Comparison of ENCODE assay signal across 23 cellular contexts in genomic region chr11:6833329-6833728, GRCh38. TPM values are rescaled to one million over a fixed set of nuclear protein-coding genes. Genes with fewer than 3 reads are reported as not detected.
A peak's percentile ranks its signal among the peaks of the same experiment; 100 is the strongest.
DNase-seq lines count a peak whose midpoint lies in the region; ATAC-seq, FAIRE-seq and TF ChIP-seq lines count a peak whose summit lies in the region.
"Had no signal": no experiment of that assay in that cellular context is flagged by ENCODE, and none has a peak within 500 bp of the region (broad histone marks: within the 10 kb centered on the region; RNA-seq: fewer than 3 reads in every experiment).

No MANE protein-coding gene starts in this region.

- ATAC-seq in memory B cell (ENCODE audit: low read depth) = no peak
- no peak for ATAC-seq in GM21576 (IDR thresholded peaks at IDR 0.05; ENCODE audit: unreplicated experiment)

- H3K4me1 ChIP-seq in prostate gland (replicated peaks) = no peaks in the 10 kb centered on the region
- H3K4me1 ChIP-seq: Caco-2 had no signal

- peak overlapping the region; percentile 31 for H3K27ac Mint-ChIP-seq in memory B cell
- H3K27ac Mint-ChIP-seq: CD4-positive, alpha-beta T cell had no signal

- no peak overlapping the region for H3K4me3 Mint-ChIP-seq in memory B cell
- H3K4me3 Mint-ChIP-seq: CD4-positive, alpha-beta T cell had no signal

- H3K27me3 Mint-ChIP-seq in memory B cell = no peaks in the 10 kb centered on the region
- H3K27me3 Mint-ChIP-seq: CD4-positive, alpha-beta T cell; IgD-negative memory B cell had no signal

- no peaks in the 10 kb centered on the region for H3K36me3 ChIP-seq in prostate gland

- no peaks in the 10 kb centered on the region for H3K36me3 Mint-ChIP-seq in memory B cell
- H3K36me3 Mint-ChIP-seq: IgD-negative memory B cell had no signal

- no peak overlapping the region for H3K27ac ChIP-seq in prostate gland
- H3K27ac ChIP-seq: C4-2B, GM23248, HL-60 had no signal

- peaks cover 8% of the 10 kb centered on the region for H3K4me1 Mint-ChIP-seq in memory B cell

- H3K9me3 Mint-ChIP-seq in memory B cell = no peaks in the 10 kb centered on the region
- H3K9me3 Mint-ChIP-seq: CD4-positive, alpha-beta T cell; IgD-negative memory B cell had no signal

- FAIRE-seq in GM12892 (lab: Jason Lieb, UNC) = peak; percentile 78
- FAIRE-seq: A204.1, D721Med, H54, HTR-8/SVneo had no signal

- intact Hi-C loops in prostate gland (cut with DNase I) = no loop called here

- no peaks in the 10 kb centered on the region for H3K27me3 ChIP-seq in prostate gland (replicated peaks; ENCODE audit: insufficient read depth)

- no peak overlapping the region for H3K4me3 ChIP-seq in prostate gland
- H3K4me3 ChIP-seq: GM23248 had no signal

- 65% methylated on average over 4 of the region's 4 CpGs for WGBS in prostate gland

- TF ChIP-seq POLR2A in GM12892 (IDR thresholded peaks at IDR 0.05; ENCODE audit: low read depth, low read length) (no peak), prostate gland (IDR thresholded peaks at IDR 0.05) (no peak)

- no peak for DNase-seq in GM12892 (ENCODE audit: insufficient read length)
- peak; percentile 63 for DNase-seq in NCI-H146 (lab: John Stamatoyannopoulos, UW)
- no peak for DNase-seq in memory B cell (ENCODE audit: low spot score in 2 of 2)
- DNase-seq in retina = peak; percentile 50
- no peak for DNase-seq in activated CD8-positive, alpha-beta memory T cell treated with anti-CD3 and anti-CD28 coated beads for 24 hours
- DNase-seq in G401 (ENCODE audit: low spot score) = no peak
- no peak for DNase-seq in prostate gland (ENCODE audit: low spot score)
- DNase-seq: ACHN; Caco-2; CD4-positive, alpha-beta T cell; GDM1; GM23248; HCEC 1CT; KBM-7 had no signal

- in situ Hi-C loops in G401 (cut with HindIII; ENCODE audit: low sequenced_read_pairs) = no loop called here

- TF ChIP-seq CTCF in prostate gland (IDR thresholded peaks at IDR 0.05) = no peak

- H3K9me3 ChIP-seq in prostate gland = no peaks in the 10 kb centered on the region
- H3K9me3 ChIP-seq: Caco-2 had no signal

RNA-seq across cellular contexts. Expression of gene OR10A5, which starts 12.2 kb away (rescaled TPM):
- polyA plus RNA-seq in GM12892 (2012; ENCODE audit: missing spikeins) = not detected
- not detected in 2 replicates for total RNA-seq in G401 (2014; rRNA removed; shearing (Covaris generic))
- total RNA-seq in prostate gland = not detected
- total RNA-seq: Caco-2; CD4-positive, alpha-beta T cell; GM23248 had no signal
- polyA plus RNA-seq: BJ, GM23248, IgD-negative memory B cell had no signal

RNA-seq across cellular contexts. Expression of gene OR10A2, which starts 29.5 kb away (rescaled TPM):
- 0.25 TPM for polyA plus RNA-seq in GM12892 (2012; ENCODE audit: missing spikeins)
- not detected in 2 replicates for total RNA-seq in G401 (2014; rRNA removed; shearing (Covaris generic))
- not detected for total RNA-seq in prostate gland
- total RNA-seq: Caco-2; CD4-positive, alpha-beta T cell; GM23248 had no signal
- polyA plus RNA-seq: BJ, IgD-negative memory B cell had no signal

RNA-seq across cellular contexts. Expression of gene OR6A2, which starts 33.8 kb away (rescaled TPM):
- not detected for polyA plus RNA-seq in GM12892 (2012; ENCODE audit: missing spikeins)
- total RNA-seq in G401 (2014; rRNA removed; shearing (Covaris generic)) = 0.24 TPM in 1 of 2 replicates, not detected in the other
- total RNA-seq in prostate gland = under 1 TPM in 1 of 2 donors, not detected in 1; 0.57 TPM
- total RNA-seq: Caco-2; CD4-positive, alpha-beta T cell; GM23248 had no signal
- polyA plus RNA-seq: BJ, GM23248, IgD-negative memory B cell had no signal

RNA-seq across cellular contexts. Expression of gene OR10A4, which starts 43.1 kb away (rescaled TPM):
- polyA plus RNA-seq in GM12892 (2012; ENCODE audit: missing spikeins) = not detected
- not detected in 2 replicates for total RNA-seq in G401 (2014; rRNA removed; shearing (Covaris generic))
- not detected for total RNA-seq in prostate gland
- total RNA-seq: Caco-2; CD4-positive, alpha-beta T cell; GM23248 had no signal
- polyA plus RNA-seq: BJ, GM23248, IgD-negative memory B cell had no signal

RNA-seq across cellular contexts. Expression of gene OR2AG1, which starts 50.5 kb away (rescaled TPM):
- polyA plus RNA-seq in GM12892 (2012; ENCODE audit: missing spikeins) = not detected
- total RNA-seq in G401 (2014; rRNA removed; shearing (Covaris generic)) = not detected in 2 replicates
- total RNA-seq in prostate gland = not detected
- total RNA-seq: Caco-2; CD4-positive, alpha-beta T cell; GM23248 had no signal
- polyA plus RNA-seq: BJ, GM23248, IgD-negative memory B cell had no signal

Comparison
In these comparisons a context has a peak if more than half of its experiments do, and no peak if none do; other contexts are left out.
1. DNase-seq: peak in NCI-H146 (single experiment) and retina (single experiment); none in GM12892 (single experiment), memory B cell (0 of 2), activated CD8-positive, alpha-beta memory T cell treated with anti-CD3 and anti-CD28 coated beads for 24 hours (single experiment), G401 (single experiment) and prostate gland (single experiment).